In the genomic region with DNA sequence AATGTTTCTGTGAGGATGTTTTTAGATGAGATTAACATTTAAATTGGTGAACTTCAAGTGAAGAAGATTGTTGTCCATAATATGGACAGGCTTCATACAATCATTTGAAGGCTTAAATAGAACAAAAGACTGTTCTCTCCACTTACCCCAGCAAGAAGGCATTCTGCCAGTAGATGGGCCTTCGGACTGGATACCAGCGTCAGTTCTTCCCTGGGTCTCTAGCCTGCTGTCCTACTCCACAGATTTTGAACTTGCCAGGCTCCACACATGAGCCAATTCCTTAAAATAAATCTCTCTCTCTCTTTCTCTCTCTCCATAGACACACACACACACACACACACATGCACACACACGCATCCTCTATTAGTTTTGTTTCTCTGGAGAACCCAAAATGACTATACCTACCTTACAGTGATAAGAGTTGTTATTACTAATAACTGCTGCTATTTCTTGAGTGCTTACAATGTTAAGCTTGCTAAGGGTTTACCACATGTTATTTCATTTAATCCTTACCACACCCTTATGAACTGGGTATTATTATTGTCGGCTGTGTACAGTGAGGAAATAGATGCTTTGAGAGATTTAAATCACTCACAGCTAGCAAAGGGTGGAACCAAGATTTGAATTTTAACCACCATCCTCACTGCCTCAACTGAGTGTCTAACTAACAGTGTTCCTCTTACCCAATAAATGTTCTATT, we compare ENCODE assay signal across 21 cellular contexts. TPM values are rescaled to one million over a fixed set of nuclear protein-coding genes. Genes with fewer than 3 reads are reported as not detected.
DNase-seq lines count a peak whose midpoint lies in the region; ATAC-seq and FAIRE-seq lines count a peak whose summit lies in the region.
"Had no signal": no experiment of that assay in that cellular context is flagged by ENCODE, and none has a peak within 500 bp of the region (broad histone marks: within the 10 kb centered on the region; RNA-seq: fewer than 3 reads in every experiment).

No MANE protein-coding gene starts in this region.

- H3K36me3 Mint-ChIP-seq in T-helper 17 cell (ENCODE audit: low read depth), result peaks cover 2% of the 10 kb centered on the region
- no peaks in the 10 kb centered on the region for H3K36me3 Mint-ChIP-seq in stimulated activated effector memory CD8-positive, alpha-beta T cell treated with anti-CD3 and anti-CD28 coated beads, Interleukin-12 subunit alpha, Interleukin-12 subunit beta, amount 100 ng/mL, for 72 hours

- DNase-seq in stimulated activated naive CD8-positive, alpha-beta T cell treated with anti-CD3 and anti-CD28 coated beads, Interleukin-15, amount 100 ng/mL, for 72 hours, result no peak
- DNase-seq in stimulated activated naive CD8-positive, alpha-beta T cell treated with anti-CD3 and anti-CD28 coated beads, Interleukin-15, Interleukin-2, amounts not matched to agents 100 U/mL and 50 U/mL, for 24 hours, result no peak
- no peak for DNase-seq in T-helper 17 cell
- peak; percentile 11 for DNase-seq in dedifferentiated amniotic fluid mesenchymal stem cell (ENCODE audit: extremely low spot score)
- no peak for DNase-seq in stimulated activated effector memory CD8-positive, alpha-beta T cell treated with anti-CD3 and anti-CD28 coated beads, Interleukin-12 subunit alpha, Interleukin-12 subunit beta, amount 100 ng/mL, for 72 hours (ENCODE audit: low spot score in 2 of 2)
- no peak for DNase-seq in GM19239 (ENCODE audit: insufficient read length, low spot score)
- DNase-seq in SIG-M5 (lab: John Stamatoyannopoulos, UW), result no peak
- DNase-seq: DMS153, GF-D8, GM23248, MM.1S, NCI-H1105, NCI-H1694, NCI-H2081 treated with DMSO at 0.1 percent for 48 hours, NCI-H446 treated with DMSO at 0.1 percent for 48 hours, NCI-H69 had no signal

- FAIRE-seq in GM19239 (lab: Jason Lieb, UNC), result no peak

- no peaks in the 10 kb centered on the region for H3K9me3 Mint-ChIP-seq in stimulated activated naive CD8-positive, alpha-beta T cell treated with anti-CD3 and anti-CD28 coated beads, Interleukin-15, amount 100 ng/mL, for 72 hours
- no peaks in the 10 kb centered on the region for H3K9me3 Mint-ChIP-seq in stimulated activated effector memory CD8-positive, alpha-beta T cell treated with anti-CD3 and anti-CD28 coated beads, Interleukin-12 subunit alpha, Interleukin-12 subunit beta, amount 100 ng/mL, for 72 hours

- H3K9me3 ChIP-seq in T-helper 17 cell (ENCODE audit: control insufficient read depth, low read length, poor library complexity, severe bottlenecking), result no peaks in the 10 kb centered on the region
- H3K9me3 ChIP-seq: Caco-2, HAP-1, SJSA1 had no signal

- peaks cover 39% of the 10 kb centered on the region for H3K4me1 Mint-ChIP-seq in stimulated activated naive CD8-positive, alpha-beta T cell treated with anti-CD3 and anti-CD28 coated beads, Interleukin-15, amount 100 ng/mL, for 72 hours
- H3K4me1 Mint-ChIP-seq in T-helper 17 cell, result peaks cover 45% of the 10 kb centered on the region
- peaks cover 30% of the 10 kb centered on the region for H3K4me1 Mint-ChIP-seq in stimulated activated effector memory CD8-positive, alpha-beta T cell treated with anti-CD3 and anti-CD28 coated beads, Interleukin-12 subunit alpha, Interleukin-12 subunit beta, amount 100 ng/mL, for 72 hours

- H3K4me3 Mint-ChIP-seq in stimulated activated naive CD8-positive, alpha-beta T cell treated with anti-CD3 and anti-CD28 coated beads, Interleukin-15, amount 100 ng/mL, for 72 hours, result no peak overlapping the region
- H3K4me3 Mint-ChIP-seq in T-helper 17 cell, result peak overlapping the region; percentile 66
- H3K4me3 Mint-ChIP-seq in stimulated activated effector memory CD8-positive, alpha-beta T cell treated with anti-CD3 and anti-CD28 coated beads, Interleukin-12 subunit alpha, Interleukin-12 subunit beta, amount 100 ng/mL, for 72 hours, result no peak overlapping the region

- no peaks in the 10 kb centered on the region for H3K27me3 Mint-ChIP-seq in stimulated activated naive CD8-positive, alpha-beta T cell treated with anti-CD3 and anti-CD28 coated beads, Interleukin-15, amount 100 ng/mL, for 72 hours
- H3K27me3 Mint-ChIP-seq in T-helper 17 cell, result no peaks in the 10 kb centered on the region

- peak; percentile 65 for ATAC-seq in stimulated activated naive CD8-positive, alpha-beta T cell treated with anti-CD3 and anti-CD28 coated beads, Interleukin-15, amount 100 ng/mL, for 72 hours
- no peak for ATAC-seq in stimulated activated naive CD8-positive, alpha-beta T cell treated with anti-CD3 and anti-CD28 coated beads, Interleukin-15, Interleukin-2, amounts not matched to agents 100 U/mL and 50 U/mL, for 24 hours
- ATAC-seq in T-helper 17 cell (peak; percentile 35), HG02642 (IDR thresholded peaks at IDR 0.05; ENCODE audit: poor library complexity, unreplicated experiment) (no peak)
- peak; percentile 74 for ATAC-seq in stimulated activated effector memory CD8-positive, alpha-beta T cell treated with anti-CD3 and anti-CD28 coated beads, Interleukin-12 subunit alpha, Interleukin-12 subunit beta, amount 100 ng/mL, for 72 hours
- ATAC-seq: Panc1 had no signal

- no peak overlapping the region for H3K27ac Mint-ChIP-seq in stimulated activated naive CD8-positive, alpha-beta T cell treated with anti-CD3 and anti-CD28 coated beads, Interleukin-15, amount 100 ng/mL, for 72 hours
- no peak overlapping the region for H3K27ac Mint-ChIP-seq in T-helper 17 cell
- no peak overlapping the region for H3K27ac Mint-ChIP-seq in stimulated activated effector memory CD8-positive, alpha-beta T cell treated with anti-CD3 and anti-CD28 coated beads, Interleukin-12 subunit alpha, Interleukin-12 subunit beta, amount 100 ng/mL, for 72 hours

RNA-seq across cellular contexts. Expression of a gene that starts 19.8 kb away (rescaled TPM):
- 100 to 1,000 TPM; 117 to 134 TPM for total RNA-seq in T-helper 17 cell
- total RNA-seq: GM23248 had no signal

Comparison
In these comparisons a context has a peak if more than half of its experiments do, and no peak if none do; other contexts are left out.
1. ATAC-seq: peak in stimulated activated naive CD8-positive, alpha-beta T cell treated with anti-CD3 and anti-CD28 coated beads, Interleukin-15, amount 100 ng/mL, for 72 hours (single experiment), T-helper 17 cell (single experiment) and stimulated activated effector memory CD8-positive, alpha-beta T cell treated with anti-CD3 and anti-CD28 coated beads, Interleukin-12 subunit alpha, Interleukin-12 subunit beta, amount 100 ng/mL, for 72 hours (single experiment); none in stimulated activated naive CD8-positive, alpha-beta T cell treated with anti-CD3 and anti-CD28 coated beads, Interleukin-15, Interleukin-2, amounts not matched to agents 100 U/mL and 50 U/mL, for 24 hours (single experiment) and HG02642 (single experiment).